ENCODE assay signal across 1 cellular context in genomic region chr12:100279612-100280244, GRCh38.
A peak's percentile ranks its signal among the peaks of the same experiment; 100 is the strongest.
TF ChIP-seq lines count a peak whose summit lies in the region.

No MANE protein-coding gene starts in this region.

TF ChIP-seq in K562, 482 proteins besides CTCF, POLR2A, EP300 and RAD21:
- TF ChIP-seq ZNF140 (CRISPR knock-in tag; IDR thresholded peaks at IDR 0.05), result no peak
- no peak for TF ChIP-seq ZNF764 (CRISPR knock-in tag; IDR thresholded peaks at IDR 0.05; ENCODE audit: low read depth)
- TF ChIP-seq NFYB (IDR thresholded peaks at IDR 0.05; ENCODE audit: extremely low read depth, insufficient read length), result no peak
- TF ChIP-seq MEIS2 (IDR thresholded peaks at IDR 0.05; ENCODE audit: partially characterized antibody), result peak; percentile 57
- TF ChIP-seq XRCC4 (IDR thresholded peaks at IDR 0.05; ENCODE audit: extremely low read depth, insufficient read depth, insufficient read length), result no peak
- TF ChIP-seq DMBX1 (CRISPR knock-in tag; IDR thresholded peaks at IDR 0.05; ENCODE audit: borderline replicate concordance), result no peak
- TF ChIP-seq FOXK2 (conservative IDR thresholded peaks at IDR 0.05 in 1 of 2, IDR thresholded peaks at IDR 0.05 in 1 of 2; ENCODE audit: low read depth in 2 of 2), result no peak
- TF ChIP-seq SNAPC5 (CRISPR knock-in tag; IDR thresholded peaks at IDR 0.05), result no peak
- TF ChIP-seq CREB1 (IDR thresholded peaks at IDR 0.05), result no peak
- TF ChIP-seq CREB1 (CRISPR knock-in tag; IDR thresholded peaks at IDR 0.05), result no peak
- no peak for TF ChIP-seq ZBED1 (IDR thresholded peaks at IDR 0.05)
- TF ChIP-seq FOS (IDR thresholded peaks at IDR 0.05; ENCODE audit: extremely low read depth, insufficient read length), result no peak
- no peak for TF ChIP-seq NR1H2 (CRISPR knock-in tag; IDR thresholded peaks at IDR 0.05)
- no peak for TF ChIP-seq ILF3 (IDR thresholded peaks at IDR 0.05; ENCODE audit: borderline replicate concordance)
- no peak for TF ChIP-seq DLX4 (CRISPR knock-in tag; IDR thresholded peaks at IDR 0.05)
- TF ChIP-seq SMAD2 (IDR thresholded peaks at IDR 0.05; ENCODE audit: low read depth, low read length), result no peak
- TF ChIP-seq YBX1 (IDR thresholded peaks at IDR 0.05), result no peak
- TF ChIP-seq ZNF436 (CRISPR knock-in tag; IDR thresholded peaks at IDR 0.05), result no peak
- TF ChIP-seq SUPT5H (IDR thresholded peaks at IDR 0.05), result no peak
- no peak for TF ChIP-seq ZBTB12 (CRISPR knock-in tag; IDR thresholded peaks at IDR 0.05)
- TF ChIP-seq CGGBP1 (CRISPR knock-in tag; IDR thresholded peaks at IDR 0.05), result no peak
- TF ChIP-seq ESRRB (CRISPR knock-in tag; IDR thresholded peaks at IDR 0.05; ENCODE audit: borderline replicate concordance), result no peak
- TF ChIP-seq ZNF121 (CRISPR knock-in tag; conservative IDR thresholded peaks at IDR 0.05), result no peak
- TF ChIP-seq ZNF445 (CRISPR knock-in tag; IDR thresholded peaks at IDR 0.05; ENCODE audit: low read depth), result no peak
- no peak for TF ChIP-seq SREBF1 (IDR thresholded peaks at IDR 0.05; ENCODE audit: borderline replicate concordance, low read depth, low read length)
- no peak for TF ChIP-seq JUN (IDR thresholded peaks at IDR 0.05; ENCODE audit: borderline replicate concordance, low read depth, low read length)
- no peak for TF ChIP-seq JUN (CRISPR knock-in tag; IDR thresholded peaks at IDR 0.05; ENCODE audit: borderline replicate concordance)
- TF ChIP-seq TCF3 (CRISPR knock-in tag; IDR thresholded peaks at IDR 0.05), result peak; percentile 9; the same call in 1 of the 2 replicates
- TF ChIP-seq RUNX1 (IDR thresholded peaks at IDR 0.05; ENCODE audit: low read depth), result no peak
- TF ChIP-seq CBFA2T3 (IDR thresholded peaks at IDR 0.05), result 0 out of 2 replicates have a peak, but pooled peaks have one; percentile 25
- peak; percentile 32; the same call in 1 of the 2 replicates for TF ChIP-seq TEAD4 (IDR thresholded peaks at IDR 0.05; ENCODE audit: low read length)
- TF ChIP-seq TEAD4 (CRISPR knock-in tag; IDR thresholded peaks at IDR 0.05; ENCODE audit: borderline replicate concordance), result no peak
- no peak for TF ChIP-seq ZNF354B (CRISPR knock-in tag; IDR thresholded peaks at IDR 0.05)
- TF ChIP-seq PBX2 (CRISPR knock-in tag; IDR thresholded peaks at IDR 0.05; ENCODE audit: low read depth), result no peak
- peak; percentile 32; the same call in 1 of the 2 replicates for TF ChIP-seq PBX2 (tag; conservative IDR thresholded peaks at IDR 0.05; ENCODE audit: low read depth)
